8 cellular contexts compared by ENCODE assay signal in genomic region chr10:24722131-24722675, GRCh38. TPM values are rescaled to one million over a fixed set of nuclear protein-coding genes. Genes with fewer than 3 reads are reported as not detected.
DNase-seq lines count a peak whose midpoint lies in the region; ATAC-seq, FAIRE-seq and TF ChIP-seq lines count a peak whose summit lies in the region.

No MANE protein-coding gene starts in this region.

- peak overlapping the region; percentile 80 for H3K4me3 ChIP-seq in GM08714 (ENCODE audit: low read length)
- H3K4me3 ChIP-seq in GM12878, result peak overlapping the region; percentile 80
- peak overlapping the region; percentile 72 for H3K4me3 ChIP-seq in mesodermal cell (ENCODE audit: extremely low read depth, insufficient read depth, low read length, poor library complexity, severe bottlenecking)

- FAIRE-seq in GM12878 (lab: Jason Lieb, UNC), result no peak

- SMC1A ChIA-PET in GM12878 (lab: Charles Lee; ENCODE audit: uncharacterized antibody, unreplicated experiment), result interaction anchor here (0.9 to 4.0 kb wide), 11 partner anchors 13 to 264 kb away, joined by 3 to 24 read pairs (median 5); no protein-coding TSS in a partner anchor

- DNase-seq in HT-29 (ENCODE audit: low spot score), result peak; percentile 46
- no peak for DNase-seq in GM12878 (ENCODE audit: low read depth, low spot score)
- no peak for DNase-seq in left lobe of liver (ENCODE audit: low spot score)
- no peak for DNase-seq in NCI-H510A treated with DMSO at 0.1 percent for 48 hours (lab: John Stamatoyannopoulos, UW)
- DNase-seq in NK-92 (lab: John Stamatoyannopoulos, UW; ENCODE audit: unreplicated experiment), result no peak

- 0 out of 2 replicates have a peak, but pooled peaks have one; percentile 1 for TF ChIP-seq RAD21 in GM12878 (IDR thresholded peaks at IDR 0.05; ENCODE audit: insufficient read depth, low read depth, low read length)

- H3K9me3 ChIP-seq in GM12878 (replicated peaks; ENCODE audit: control insufficient read depth, insufficient read depth, low read length) (no peaks in the 10 kb centered on the region), mesodermal cell (ENCODE audit: control insufficient read depth, low read length) (no peaks in the 10 kb centered on the region)

- intact Hi-C loops in GM12878 (cut with micrococcal nuclease; ENCODE audit: unreplicated experiment), result loop anchor here (5.0 to 10.0 kb wide), 4 partner anchors 205 to 360 kb away; partner anchors contain the start of genes ENKUR and THNSL1

- peak overlapping the region; percentile 41; the same call in 1 of the 2 replicates for H2AFZ ChIP-seq in GM12878 (ENCODE audit: control insufficient read depth, low read depth, low read length)

- POLR2A ChIA-PET in GM12878 (lab: Charles Lee), result interaction anchor here (0.6 to 4.6 kb wide), 10 partner anchors 12 to 225 kb away, joined by 3 to 37 read pairs (median 5); no protein-coding TSS in a partner anchor

- no peak for TF ChIP-seq CTCF in GM12878 (IDR thresholded peaks at IDR 0.05 in 2 of 3, conservative IDR thresholded peaks at IDR 0.05 in 1 of 3; ENCODE audit: control insufficient read depth in 2 of 3, extremely low read depth in 1 of 3, insufficient read depth in 1 of 3, low read depth in 3 of 3, low read length in 3 of 3)

- H3K79me2 ChIP-seq in GM12878 (ENCODE audit: control insufficient read depth, insufficient read depth, low read length), result peaks cover 8% of the 10 kb centered on the region

- H3K36me3 ChIP-seq in GM12878 (ENCODE audit: control insufficient read depth in 2 of 2, insufficient read depth in 2 of 2, low read length in 1 of 2) (no peaks in the 10 kb centered on the region), mesodermal cell (ENCODE audit: control insufficient read depth, insufficient read depth, low read length) (peaks cover 10% of the 10 kb centered on the region)

- in situ Hi-C loops in GM12878 (cut with MboI), result no loop called here

- no peaks in the 10 kb centered on the region for H3K27me3 ChIP-seq in GM12878 (replicated peaks in 1 of 2; ENCODE audit: control insufficient read depth in 2 of 2, insufficient read depth in 2 of 2, low read length in 1 of 2)

- WGBS in GM12878 (ENCODE audit: insufficient coverage, insufficient replicate concordance, low lambda C conversion rate, missing lambda C conversion rate), result 16% methylated on average over 19 of the region's 19 CpGs
- WGBS in mesodermal cell (ENCODE audit: insufficient coverage in 2 of 2), 2 experiments, result 0 to 8% methylated on average over 2 to 10 of the region's 19 CpGs

- no TSS peak for BruUV-seq in GM12878 (replicated peaks; lab: Mats Ljungman, UMichigan)

- ATAC-seq in GM12878 (no peak; the same call in 2 of the 3 replicates), left lobe of liver (no peak), HG03442 (IDR thresholded peaks at IDR 0.05; ENCODE audit: unreplicated experiment) (no peak)

- H3K9ac ChIP-seq in GM12878 (ENCODE audit: control insufficient read depth, insufficient read depth, low read length), result peak overlapping the region; percentile 81; the same call in 1 of the 2 replicates

- no peak for TF ChIP-seq EP300 in GM12878 (IDR thresholded peaks at IDR 0.05; ENCODE audit: borderline replicate concordance in 1 of 2, control insufficient read depth in 1 of 2, low read depth in 2 of 2, low read length in 2 of 2)

- H3K4me1 ChIP-seq in GM12878 (ENCODE audit: control insufficient read depth, insufficient read depth, low read length) (peaks cover 6% of the 10 kb centered on the region; the same call in 1 of the 2 replicates), mesodermal cell (ENCODE audit: control insufficient read depth, insufficient read depth, low read length, poor library complexity, severe bottlenecking) (peaks cover 10% of the 10 kb centered on the region)

- RAD21 ChIA-PET in GM12878 (lab: Charles Lee; ENCODE audit: unreplicated experiment), result interaction anchor here (0.6 to 3.5 kb wide), 11 partner anchors 13 to 207 kb away, joined by 3 to 28 read pairs (median 3); no protein-coding TSS in a partner anchor

- H3K27ac ChIP-seq in GM12878 (ENCODE audit: control insufficient read depth, insufficient read depth), result peak overlapping the region; percentile 72
- peak overlapping the region; percentile 93 for H3K27ac ChIP-seq in mesodermal cell (ENCODE audit: low read depth, low read length, severe bottlenecking)

- no peaks in the 10 kb centered on the region for H4K20me1 ChIP-seq in GM12878 (ENCODE audit: control insufficient read depth, insufficient read depth)

- no peak for TF ChIP-seq POLR2A in GM12878 (IDR thresholded peaks at IDR 0.05; ENCODE audit: low read depth, low read length)

- H3K4me2 ChIP-seq in GM12878 (ENCODE audit: control insufficient read depth, insufficient read depth), result peak overlapping the region; percentile 45

- CTCF ChIA-PET in GM12878 (lab: Yijun Ruan, JAX), result interaction anchor here (1.0 to 3.7 kb wide), 8 partner anchors 14 to 230 kb away, joined by 3 to 13 read pairs (median 4); partner anchors contain the start of gene PRTFDC1

TF ChIP-seq in GM12878, 131 proteins besides CTCF, POLR2A, EP300 and RAD21 (continues in another document):
- TF ChIP-seq CHD2 (IDR thresholded peaks at IDR 0.05; ENCODE audit: borderline replicate concordance, low read depth, low read length) (0 out of 2 replicates have a peak, but pooled peaks have one; percentile 25), FOXK2 (IDR thresholded peaks at IDR 0.05) (no peak), NR2F1 (conservative IDR thresholded peaks at IDR 0.05) (peak; percentile 31), NR2C1 (IDR thresholded peaks at IDR 0.05) (peak; percentile 28; the same call in 1 of the 2 replicates), CHD1 (IDR thresholded peaks at IDR 0.05; ENCODE audit: low read depth, low read length) (0 out of 2 replicates have a peak, but pooled peaks have one; percentile 59), SKIL (IDR thresholded peaks at IDR 0.05; ENCODE audit: low read depth, poor library complexity, severe bottlenecking) (no peak), POU2F2 (IDR thresholded peaks at IDR 0.05; ENCODE audit: borderline replicate concordance, low read depth, low read length) (no peak)
- TF ChIP-seq, protein P1, sequence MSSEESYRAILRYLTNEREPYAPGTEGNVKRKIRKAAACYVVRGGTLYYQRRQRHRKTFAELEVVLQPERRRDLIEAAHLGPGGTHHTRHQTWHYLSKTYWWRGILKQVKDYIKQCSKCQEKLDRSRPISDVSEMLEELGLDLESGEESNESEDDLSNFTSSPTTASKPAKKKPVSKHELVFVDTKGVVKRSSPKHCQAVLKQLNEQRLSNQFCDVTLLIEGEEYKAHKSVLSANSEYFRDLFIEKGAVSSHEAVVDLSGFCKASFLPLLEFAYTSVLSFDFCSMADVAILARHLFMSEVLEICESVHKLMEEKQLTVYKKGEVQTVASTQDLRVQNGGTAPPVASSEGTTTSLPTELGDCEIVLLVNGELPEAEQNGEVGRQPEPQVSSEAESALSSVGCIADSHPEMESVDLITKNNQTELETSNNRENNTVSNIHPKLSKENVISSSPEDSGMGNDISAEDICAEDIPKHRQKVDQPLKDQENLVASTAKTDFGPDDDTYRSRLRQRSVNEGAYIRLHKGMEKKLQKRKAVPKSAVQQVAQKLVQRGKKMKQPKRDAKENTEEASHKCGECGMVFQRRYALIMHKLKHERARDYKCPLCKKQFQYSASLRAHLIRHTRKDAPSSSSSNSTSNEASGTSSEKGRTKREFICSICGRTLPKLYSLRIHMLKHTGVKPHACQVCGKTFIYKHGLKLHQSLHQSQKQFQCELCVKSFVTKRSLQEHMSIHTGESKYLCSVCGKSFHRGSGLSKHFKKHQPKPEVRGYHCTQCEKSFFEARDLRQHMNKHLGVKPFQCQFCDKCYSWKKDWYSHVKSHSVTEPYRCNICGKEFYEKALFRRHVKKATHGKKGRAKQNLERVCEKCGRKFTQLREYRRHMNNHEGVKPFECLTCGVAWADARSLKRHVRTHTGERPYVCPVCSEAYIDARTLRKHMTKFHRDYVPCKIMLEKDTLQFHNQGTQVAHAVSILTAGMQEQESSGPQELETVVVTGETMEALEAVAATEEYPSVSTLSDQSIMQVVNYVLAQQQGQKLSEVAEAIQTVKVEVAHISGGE (CRISPR knock-in tag; IDR thresholded peaks at IDR 0.05), result no peak

RNA-seq across cellular contexts. Expression of gene ARHGAP21, which starts 1.5 kb away (rescaled TPM):
- total RNA-seq in HT-29 (2014; rRNA removed; shearing (Covaris generic)), result 31.7 and 33.7 TPM in 2 replicates
- 415 and 429 TPM in 2 replicates for total RNA-seq in GM12878 (2013; cell fraction: nucleolus; rRNA removed)
- total RNA-seq in GM12878 (2014; rRNA removed), result 40.8 and 44.4 TPM in 2 replicates
- total RNA-seq in GM12878 (2014; rRNA removed; fragmentation: Illumina TruSeq; extraction: Trizol), result 56.7 and 61.5 TPM in 2 replicates
- 50.7 and 55.0 TPM in 2 replicates for total RNA-seq in GM12878 (2021)
- 10.5 TPM for polyA plus RNA-seq in GM12878 (2011; ENCODE audit: low read depth)
- polyA plus RNA-seq in GM12878 (2011; rRNA removed), result 100 and 103 TPM in 2 replicates
- 47.0 and 48.2 TPM in 2 replicates for polyA plus RNA-seq in GM12878 (2011; cell fraction: cytosol; rRNA removed)
- polyA plus RNA-seq in GM12878 (2011; cell fraction: nucleus; rRNA removed), result 161 and 233 TPM in 2 replicates
- polyA plus RNA-seq in GM12878 (2012), result 13.4 and 14.7 TPM in 2 replicates
- 58.9 and 68.4 TPM in 2 replicates for polyA plus RNA-seq in GM12878 (2014; fragmentation: Illumina TruSeq; extraction: Trizol)
- 10 to 100 TPM; 11.7 to 12.2 TPM for polyA plus RNA-seq in GM12878 (2014; fragmentation: Nextera tagmentation; extraction: Ambion mirVana)
- 30.2 and 34.3 TPM in 2 replicates for polyA plus RNA-seq in GM12878 (2014; rRNA removed)
- polyA plus RNA-seq in GM12878 (2016; fragmentation: Nextera tagmentation; extraction: Ambion mirVana), result 10 to 100 TPM; 12.7 to 14.6 TPM
- 96.1 and 161 TPM in 2 replicates for polyA minus RNA-seq in GM12878 (2011; rRNA and poly(A)+ RNA removed)
- polyA minus RNA-seq in GM12878 (2011; cell fraction: cytosol; rRNA and poly(A)+ RNA removed), result 36.5 and 64.2 TPM in 2 replicates
- 123 and 145 TPM in 2 replicates for polyA minus RNA-seq in GM12878 (2011; cell fraction: nucleus; rRNA and poly(A)+ RNA removed)
- 47.6 TPM for polyA plus RNA-seq in mesodermal cell (2013, experiment 1 of 2)
- 45.8 TPM for polyA plus RNA-seq in mesodermal cell (2013, experiment 2 of 2)
- total RNA-seq in left lobe of liver, result 26.7 TPM
